ENCODE assay signal across 1 cellular context in the genomic region with DNA sequence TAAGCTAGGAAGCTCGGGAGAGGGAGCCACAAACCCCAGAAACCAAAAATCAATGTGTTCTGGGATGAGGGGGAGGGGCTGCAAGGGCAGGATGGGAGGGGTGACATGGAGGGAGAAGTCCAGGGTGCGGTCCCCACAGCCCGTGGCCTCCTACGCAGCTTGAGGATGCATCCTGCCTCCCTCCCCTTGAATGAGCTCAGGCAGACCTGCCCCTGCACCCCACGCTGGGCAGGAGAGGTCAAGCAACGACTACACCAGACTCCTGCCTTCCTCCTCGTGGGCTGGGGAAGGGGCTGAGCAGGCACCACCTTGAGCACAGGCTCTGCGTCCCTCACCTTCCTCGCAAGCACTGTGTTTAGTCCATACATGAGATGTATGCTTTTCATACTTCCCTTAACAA.
TF ChIP-seq lines count a peak whose summit lies in the region.

No MANE protein-coding gene starts in this region.

TF ChIP-seq in neural cell, 6 proteins besides CTCF, POLR2A, EP300 and RAD21:
- TF ChIP-seq EZH2 (IDR thresholded peaks at IDR 0.05; ENCODE audit: borderline replicate concordance, insufficient read depth, low read length, poor library complexity, severe bottlenecking): no peak
